Comparison of ENCODE assay signal across 1 cellular context in genomic region chr22:28955817-28956216, GRCh38.
TF ChIP-seq lines count a peak whose summit lies in the region.

No MANE protein-coding gene starts in this region.

TF ChIP-seq in GM12878, 131 proteins besides CTCF, POLR2A, EP300 and RAD21 (continued from another document and continues in another):
- no peak for TF ChIP-seq SREBF2 (IDR thresholded peaks at IDR 0.05; ENCODE audit: low read length)
- TF ChIP-seq USF1 (IDR thresholded peaks at IDR 0.05; ENCODE audit: borderline replicate concordance, extremely low read length, insufficient read depth, low read depth, low read length): no peak
- no peak for TF ChIP-seq ZNF622 (IDR thresholded peaks at IDR 0.05)
- no peak for TF ChIP-seq ZSCAN29 (IDR thresholded peaks at IDR 0.05)
- no peak for TF ChIP-seq BCLAF1 (IDR thresholded peaks at IDR 0.05)
- 0 out of 2 replicates have a peak, but pooled peaks have one; percentile 62 for TF ChIP-seq MEF2A (IDR thresholded peaks at IDR 0.05; ENCODE audit: insufficient read depth, low read depth, low read length)
- no peak for TF ChIP-seq ETV6 (conservative IDR thresholded peaks at IDR 0.05 in 1 of 2, IDR thresholded peaks at IDR 0.05 in 1 of 2; ENCODE audit: borderline replicate concordance in 1 of 2, low read depth in 1 of 2)
- no peak for TF ChIP-seq KAT2A (conservative IDR thresholded peaks at IDR 0.05; ENCODE audit: control insufficient read depth, low read depth, low read length)
- TF ChIP-seq ZNF592 (IDR thresholded peaks at IDR 0.05): no peak
- peak; percentile 99 for TF ChIP-seq RUNX3 (IDR thresholded peaks at IDR 0.05; ENCODE audit: low read length)
- TF ChIP-seq ZBTB33 (IDR thresholded peaks at IDR 0.05): no peak
- no peak for TF ChIP-seq SMAD5 (IDR thresholded peaks at IDR 0.05; ENCODE audit: low read depth)
- TF ChIP-seq CREM (IDR thresholded peaks at IDR 0.05; ENCODE audit: low read depth): peak; percentile 35; the same call in 1 of the 2 replicates
- TF ChIP-seq RCOR1 (conservative IDR thresholded peaks at IDR 0.05; ENCODE audit: low read depth, low read length): no peak
- TF ChIP-seq IRF5 (IDR thresholded peaks at IDR 0.05; ENCODE audit: borderline replicate concordance): peak; percentile 84
- TF ChIP-seq KLF5 (IDR thresholded peaks at IDR 0.05; ENCODE audit: partially characterized antibody): no peak
- peak; percentile 87; the same call in 1 of the 2 replicates for TF ChIP-seq PAX5 (IDR thresholded peaks at IDR 0.05; ENCODE audit: borderline replicate concordance, low read depth, low read length)
- TF ChIP-seq NR2F1 (conservative IDR thresholded peaks at IDR 0.05): peak; percentile 71
- TF ChIP-seq ZBED1 (IDR thresholded peaks at IDR 0.05; ENCODE audit: borderline replicate concordance): no peak; the same call in 1 of the 2 replicates
- no peak for TF ChIP-seq SMAD1 (IDR thresholded peaks at IDR 0.05; ENCODE audit: low read depth, partially characterized antibody)
- no peak for TF ChIP-seq NKRF (conservative IDR thresholded peaks at IDR 0.05)
- no peak for TF ChIP-seq REST (IDR thresholded peaks at IDR 0.05; ENCODE audit: low read depth, low read length)
- no peak for TF ChIP-seq CHD1 (IDR thresholded peaks at IDR 0.05; ENCODE audit: low read depth, low read length)
- peak; percentile 44; the same call in 1 of the 2 replicates for TF ChIP-seq MTA3 (IDR thresholded peaks at IDR 0.05; ENCODE audit: borderline replicate concordance, low read length)
- TF ChIP-seq MLLT1 (IDR thresholded peaks at IDR 0.05): peak; percentile 96
- TF ChIP-seq HCFC1 (IDR thresholded peaks at IDR 0.05; ENCODE audit: low read length): no peak
- TF ChIP-seq PRDM15 (CRISPR knock-in tag; IDR thresholded peaks at IDR 0.05): no peak
- peak; percentile 91 for TF ChIP-seq DPF2 (IDR thresholded peaks at IDR 0.05)
- 0 out of 2 replicates have a peak, but pooled peaks have one; percentile 9 for TF ChIP-seq YY1 (IDR thresholded peaks at IDR 0.05; ENCODE audit: low read depth, low read length)
- TF ChIP-seq CEBPB (IDR thresholded peaks at IDR 0.05; ENCODE audit: borderline replicate concordance in 1 of 2, low read depth in 2 of 2, low read length in 2 of 2): 0 out of 4 replicates have a peak, but pooled peaks of 1 of the 2 experiments have one; percentile 54
- peak; percentile 77 for TF ChIP-seq TCF12 (IDR thresholded peaks at IDR 0.05; ENCODE audit: low read depth, low read length)
- TF ChIP-seq MXI1 (IDR thresholded peaks at IDR 0.05; ENCODE audit: low read depth, low read length): no peak
- no peak for TF ChIP-seq RFX5 (IDR thresholded peaks at IDR 0.05; ENCODE audit: low read depth, low read length)
- TF ChIP-seq SRF (IDR thresholded peaks at IDR 0.05; ENCODE audit: low read depth in 2 of 2, low read length in 2 of 2): no peak
- no peak for TF ChIP-seq TAF1 (IDR thresholded peaks at IDR 0.05; ENCODE audit: borderline replicate concordance, low read depth, low read length)
